Comparison of ENCODE assay signal across 8 cellular contexts in the genomic region with DNA sequence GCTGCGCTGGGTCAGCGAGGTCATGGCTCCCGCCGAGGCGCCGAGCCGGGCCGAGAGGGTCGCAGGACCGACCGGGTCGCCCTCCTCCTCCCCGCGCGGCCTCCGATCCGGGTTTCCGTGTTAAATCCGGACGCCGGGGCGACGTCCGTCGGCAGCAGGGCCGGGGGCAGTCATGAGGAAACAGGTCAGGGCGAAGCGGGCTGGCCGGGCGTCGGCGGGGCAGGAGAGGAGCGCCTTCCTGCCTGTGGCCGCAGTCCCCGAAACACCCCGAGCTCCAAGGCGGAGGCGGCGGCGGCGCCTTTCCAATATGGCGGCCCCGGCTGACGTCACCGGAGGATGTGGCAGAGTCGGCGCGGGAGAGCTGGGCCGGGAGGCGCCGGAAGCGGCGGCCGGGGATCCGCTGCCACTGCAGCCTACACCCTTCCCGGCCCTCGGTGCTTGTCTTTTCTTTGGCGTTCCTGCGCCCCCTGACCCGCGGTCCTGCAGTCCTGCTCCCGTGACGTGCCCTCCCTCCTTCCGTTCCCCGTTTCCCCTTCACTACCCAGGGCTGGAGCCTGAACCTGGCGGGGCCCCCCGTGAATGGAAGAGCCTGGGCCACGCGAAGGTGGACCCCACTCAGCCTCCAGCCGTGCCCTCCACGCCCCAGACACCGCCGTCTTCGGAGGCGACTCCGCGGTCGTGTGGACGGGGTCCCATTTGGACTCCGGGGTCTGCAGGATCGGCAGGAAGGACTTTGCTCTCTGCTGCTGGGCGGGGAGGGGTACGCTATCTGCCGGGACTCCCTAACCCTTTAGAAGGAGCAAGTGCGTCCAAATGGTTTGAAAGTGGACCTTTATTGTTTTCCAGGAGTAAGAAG. TPM values are rescaled to one million over a fixed set of nuclear protein-coding genes. Genes with fewer than 3 reads are reported as not detected.
DNase-seq lines count a peak whose midpoint lies in the region; ATAC-seq, FAIRE-seq and TF ChIP-seq lines count a peak whose summit lies in the region.

A gene (minus strand): TSS at position 309 of the 856 bp plus-strand sequence. CDS start 285 bp downstream, at position 24.

- peak; percentile 19 for TF ChIP-seq CTCF in chondrocyte (IDR thresholded peaks at IDR 0.05)

- peak; percentile 91 for DNase-seq in Ammon's horn (ENCODE audit: low spot score)
- DNase-seq in GM19239 (ENCODE audit: insufficient read length, low spot score): peak; percentile 87
- peak; percentile 93 for DNase-seq in NCI-H510A treated with DMSO at 0.1 percent for 48 hours (lab: John Stamatoyannopoulos, UW)
- peak; percentile 87 to 92 for DNase-seq in activated CD4-positive, alpha-beta T cell treated with anti-CD3 and anti-CD28 coated beads for 24 hours (ENCODE audit: low read depth in 2 of 2)
- peak; percentile 97 for DNase-seq in chondrocyte (ENCODE audit: low spot score)
- peak; percentile 93 for DNase-seq in kidney tubule cell (ENCODE audit: low spot score)
- peak; percentile 63 to 87 for DNase-seq in stimulated activated CD4-positive, alpha-beta T cell treated with anti-CD3 and anti-CD28 coated beads, Interleukin-1b, Interleukin-23, amount 100 ng/mL, for 1 hour (ENCODE audit: low read depth in 2 of 2)

- H3K27ac Mint-ChIP-seq in chondrocyte (ENCODE audit: unreplicated experiment): peak within 1 kb of the TSS; percentile 100

- peak within 1 kb of the TSS; percentile 99 for H3K4me3 Mint-ChIP-seq in chondrocyte (ENCODE audit: unreplicated experiment)

- peaks cover 9% of the 10 kb centered on the region for H3K36me3 Mint-ChIP-seq in chondrocyte (ENCODE audit: low read depth)

- peaks cover 37% of the 10 kb centered on the region for H3K4me1 Mint-ChIP-seq in chondrocyte (ENCODE audit: low read depth)

- FAIRE-seq in GM19239 (lab: Jason Lieb, UNC): peak; percentile 66

- H3K9me3 Mint-ChIP-seq in chondrocyte (ENCODE audit: low read depth): no peaks in the 10 kb centered on the region

- peak; percentile 77 for ATAC-seq in HG03442 (IDR thresholded peaks at IDR 0.05; ENCODE audit: unreplicated experiment)

- no peaks in the 10 kb centered on the region for H3K27me3 Mint-ChIP-seq in chondrocyte (ENCODE audit: low read depth)

RNA-seq across cellular contexts. Expression of the gene that starts here (rescaled TPM):
- 95.2 to 110 TPM (median 106 TPM) in 3 replicates for total RNA-seq in chondrocyte

Comparison
In these comparisons a context has a peak if more than half of its experiments do, and no peak if none do; other contexts are left out.
1. Peak in every context shown above with its lines: DNase-seq and ATAC-seq.